31 cellular contexts compared by ENCODE assay signal in the genomic region with DNA sequence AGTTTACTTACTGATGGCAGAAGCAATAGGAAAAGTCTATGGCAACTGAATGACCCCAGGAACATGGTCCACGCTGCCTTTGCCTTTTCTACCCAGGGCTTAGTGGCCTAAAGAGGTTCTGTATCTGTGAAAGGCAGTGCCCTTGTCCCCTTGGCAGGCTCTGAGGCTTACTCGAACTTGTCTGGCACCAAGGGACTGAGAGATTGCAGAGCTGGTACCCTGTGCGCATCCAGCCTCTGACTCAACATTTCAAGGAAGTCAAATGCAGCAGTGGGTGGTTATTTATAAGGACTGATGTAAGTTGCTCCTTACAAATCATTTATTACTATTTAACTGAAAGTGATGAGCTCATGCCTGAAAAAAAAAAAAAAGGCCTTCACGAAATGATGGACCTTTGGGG.
A peak's percentile ranks its signal among the peaks of the same experiment; 100 is the strongest.
DNase-seq lines count a peak whose midpoint lies in the region; ATAC-seq and TF ChIP-seq lines count a peak whose summit lies in the region.
"Had no signal": no experiment of that assay in that cellular context is flagged by ENCODE, and none has a peak within 500 bp of the region (broad histone marks: within the 10 kb centered on the region; RNA-seq: fewer than 3 reads in every experiment).

No MANE protein-coding gene starts in this region.

- 0 out of 2 replicates have a peak overlapping the region, but pooled peaks have one; percentile 13 for H2AK5ac ChIP-seq in IMR-90 (ENCODE audit: low read depth, low read length)

- H3K4me2 ChIP-seq in IMR-90 (ENCODE audit: low read depth, low read length) = no peak overlapping the region

- no peak overlapping the region for H2BK15ac ChIP-seq in IMR-90 (ENCODE audit: low read depth, low read length)

- ATAC-seq in IMR-90 (ENCODE audit: low read depth) (peak; percentile 56), GM21367 (IDR thresholded peaks at IDR 0.05; ENCODE audit: unreplicated experiment) (no peak)
- ATAC-seq: natural killer cell treated with Interleukin-12 subunit alpha and Interleukin-12 subunit beta and Interleukin-15 and Interleukin-18, amount 100 ng/mL, for 72 hours had no signal

- in situ Hi-C loops in IMR-90 (cut with MboI; ENCODE audit: low sequenced_read_pairs) = no loop called here
- in situ Hi-C loops in transverse colon (cut with MboI; ENCODE audit: low pct_ligation_motif_present in 1 of 4, low pct_unique_long_range_greater_than_20kb in 1 of 4, low sequenced_read_pairs in 3 of 4) = no loop called here

- no peak overlapping the region for H3K18ac ChIP-seq in IMR-90 (ENCODE audit: low read depth, low read length)

- H3K36me3 ChIP-seq in IMR-90 (ENCODE audit: control insufficient read depth, insufficient read depth, low read length) (no peaks in the 10 kb centered on the region), esophagus muscularis mucosa (no peaks in the 10 kb centered on the region), transverse colon (no peaks in the 10 kb centered on the region)
- H3K36me3 ChIP-seq: adrenal gland, breast epithelium, colonic mucosa, spleen had no signal

- no peak overlapping the region for H3K27ac ChIP-seq in IMR-90 (ENCODE audit: insufficient read depth, low read length)
- H3K27ac ChIP-seq in esophagus muscularis mucosa (replicated peaks in 1 of 4) = peak overlapping the region; percentile 73 to 82 (median 76)
- H3K27ac ChIP-seq in transverse colon = peak overlapping the region; percentile 66 to 80 (median 73)
- H3K27ac ChIP-seq: adrenal gland, breast epithelium, colonic mucosa, GM23248, HL-60, spleen had no signal

- no peak overlapping the region for H3K56ac ChIP-seq in IMR-90 (ENCODE audit: extremely low read depth, insufficient read depth, low read length)

- H2BK120ac ChIP-seq in IMR-90 (ENCODE audit: low read depth, low read length) = peak overlapping the region; percentile 37; the same call in 1 of the 2 replicates

- H4K91ac ChIP-seq in IMR-90 (ENCODE audit: insufficient read depth, low read depth, low read length) = no peak overlapping the region

- no peak for TF ChIP-seq POLR2A in IMR-90 (IDR thresholded peaks at IDR 0.05; ENCODE audit: low read depth, low read length)
- TF ChIP-seq POLR2A in esophagus muscularis mucosa (IDR thresholded peaks at IDR 0.05; ENCODE audit: low read depth) = no peak
- no peak for TF ChIP-seq POLR2A in transverse colon (IDR thresholded peaks at IDR 0.05)

- POLR2A ChIA-PET in IMR-90 (lab: Charles Lee; ENCODE audit: unreplicated experiment) = no interaction called here

- peak overlapping the region; percentile 73 for H2AFZ ChIP-seq in IMR-90 (replicated peaks; ENCODE audit: low read length, poor library complexity)
- H2AFZ ChIP-seq: GM23248 had no signal

- intact Hi-C loops in IMR-90 (cut with micrococcal nuclease) (no loop called here), esophagus muscularis mucosa (cut with DNase I) (loop anchor here (10.0 kb wide), 2 partner anchors 49 to 99 kb away; no protein-coding TSS in a partner anchor), transverse colon (cut with DNase I; ENCODE audit: low total_unique reads) (no loop called here)

- H3K27me3 ChIP-seq in IMR-90 (ENCODE audit: control insufficient read depth, insufficient read depth, low read length) (no peaks in the 10 kb centered on the region), esophagus muscularis mucosa (no peaks in the 10 kb centered on the region), transverse colon (no peaks in the 10 kb centered on the region)
- H3K27me3 ChIP-seq: adrenal gland, breast epithelium, colonic mucosa, spleen had no signal

- 100% methylated on average over 1 of the region's 4 CpGs; no CpG with 5 or more reads in 1 of the 2 experiments for WGBS in IMR-90 (ENCODE audit: extremely low coverage in 2 of 2, insufficient read length in 1 of 2), 2 experiments
- WGBS in esophagus muscularis mucosa = 50% methylated on average over 4 of the region's 4 CpGs
- 60 to 62% methylated on average over 3 to 4 of the region's 4 CpGs for WGBS in transverse colon (ENCODE audit: low coverage in 1 of 2), 2 donors

- H4K20me1 ChIP-seq in IMR-90 (ENCODE audit: insufficient read depth, low read length) = no peaks in the 10 kb centered on the region

- H3K9me3 ChIP-seq in IMR-90 (ENCODE audit: control insufficient read depth, insufficient read depth, low read length) (no peaks in the 10 kb centered on the region), esophagus muscularis mucosa (no peaks in the 10 kb centered on the region), transverse colon (no peaks in the 10 kb centered on the region)
- H3K9me3 ChIP-seq: adrenal gland, breast epithelium, colonic mucosa had no signal

- H3K14ac ChIP-seq in IMR-90 (replicated peaks; ENCODE audit: low read depth, low read length) = peak overlapping the region; percentile 57; the same call in 1 of the 2 replicates

- H4K5ac ChIP-seq in IMR-90 (ENCODE audit: low read depth, low read length) = no peak overlapping the region

- DNase-seq in IMR-90 (peak; percentile 72), esophagus muscularis mucosa (ENCODE audit: extremely low spot score) (peak; percentile 90), mucosa of gallbladder (ENCODE audit: low spot score) (peak; percentile 26), transverse colon (peak; percentile 22), NCI-H446 (lab: John Stamatoyannopoulos, UW) (no peak)
- no peak for DNase-seq in activated CD4-positive, alpha-beta T cell treated with anti-CD3 and anti-CD28 coated beads, Interleukin-2, amount 50 U/mL, for 1 hour
- DNase-seq: activated CD4-positive, alpha-beta T cell treated with anti-CD3 and anti-CD28 coated beads, Interleukin-2, amount 10 ng/mL, durations not matched to agents 7 days and 5 days; activated naive CD4-positive, alpha-beta T cell; activated T-cell treated with anti-CD3 and anti-CD28 coated beads, Interleukin-2, amount 50 U/mL, for 48 hours; adrenal gland; AML-193; CD4-positive, alpha-beta T cell; colonic mucosa; DMS 273 treated with DMSO at 0.1 percent for 48 hours; effector memory CD4-positive, alpha-beta T cell; erythroblast; foreskin melanocyte; GM23248; hypothalamus; immature natural killer cell; Karpas-422; NCI-H1694; NCI-H2171; NCI-H524 treated with DMSO at 0.1 percent for 48 hours; SHP77 treated with DMSO at 0.1 percent for 48 hours; spleen; substantia nigra had no signal

- no peak overlapping the region for H2AK9ac ChIP-seq in IMR-90 (replicated peaks; ENCODE audit: low read depth, low read length, poor library complexity)

- H3K9ac ChIP-seq in IMR-90 (ENCODE audit: low read depth, low read length) = no peak overlapping the region
- H3K9ac ChIP-seq: GM23248 had no signal

- 0 out of 2 replicates have a peak, but pooled peaks cover 2% of the 10 kb centered on the region for H3K4me1 ChIP-seq in IMR-90 (ENCODE audit: control insufficient read depth, insufficient read depth, low read length)
- H3K4me1 ChIP-seq in esophagus muscularis mucosa = peaks cover 0 to 48% (median 32%) of the 10 kb centered on the region in 4 donors
- H3K4me1 ChIP-seq in transverse colon = no peaks in the 10 kb centered on the region
- H3K4me1 ChIP-seq: adrenal gland, breast epithelium, colonic mucosa, spleen had no signal

- dilution Hi-C loops in IMR-90 (cut with HindIII; ENCODE audit: low sequenced_read_pairs, unreplicated experiment) = no loop called here

- H3K4ac ChIP-seq in IMR-90 (ENCODE audit: low read depth, low read length) = peak overlapping the region; percentile 48; the same call in 1 of the 2 replicates

- TF ChIP-seq CTCF in IMR-90 (conservative IDR thresholded peaks at IDR 0.05; ENCODE audit: low read depth, low read length) = no peak
- no peak for TF ChIP-seq CTCF in esophagus muscularis mucosa (IDR thresholded peaks at IDR 0.05)
- TF ChIP-seq CTCF in transverse colon (IDR thresholded peaks at IDR 0.05) = no peak

- no peak overlapping the region for H2BK5ac ChIP-seq in IMR-90 (ENCODE audit: low read depth, low read length, poor library complexity, severe bottlenecking)

- BruUV-seq in IMR-90 (replicated peaks; lab: Mats Ljungman, UMichigan) = no TSS peak

- TF ChIP-seq RAD21 in IMR-90 (IDR thresholded peaks at IDR 0.05; ENCODE audit: low read length) = no peak

- H2BK20ac ChIP-seq in IMR-90 (ENCODE audit: low read depth, low read length) = no peak overlapping the region

- no peaks in the 10 kb centered on the region for H3K79me1 ChIP-seq in IMR-90 (ENCODE audit: low read depth in 1 of 2, low read length in 2 of 2)

- H3K9me1 ChIP-seq in IMR-90 (ENCODE audit: insufficient read depth, low read length) = no peaks in the 10 kb centered on the region

- H3K4me3 ChIP-seq in IMR-90 (ENCODE audit: insufficient read depth, low read depth, low read length) (no peak overlapping the region), esophagus muscularis mucosa (no peak overlapping the region), transverse colon (no peak overlapping the region)
- H3K4me3 ChIP-seq: adrenal gland, breast epithelium, colonic mucosa, GM23248, spleen had no signal

- CTCF ChIA-PET in IMR-90 (lab: Yijun Ruan, JAX) = interaction anchor here (0.7 kb wide), 1 partner anchor 141 kb away, joined by 3 read pairs; no protein-coding TSS in a partner anchor

- no peak overlapping the region; a peak in 2 of 4 replicates for H4K8ac ChIP-seq in IMR-90 (ENCODE audit: low read depth in 2 of 2, low read length in 2 of 2)

- peak; percentile 45 for TF ChIP-seq EP300 in esophagus muscularis mucosa (IDR thresholded peaks at IDR 0.05)
- TF ChIP-seq EP300 in transverse colon (IDR thresholded peaks at IDR 0.05; ENCODE audit: low read depth) = peak; percentile 84

- no peak overlapping the region for H3K23ac ChIP-seq in IMR-90 (ENCODE audit: low read depth, low read length)

TF ChIP-seq in IMR-90, 13 proteins besides CTCF, POLR2A, EP300 and RAD21:
- TF ChIP-seq, protein P1, sequence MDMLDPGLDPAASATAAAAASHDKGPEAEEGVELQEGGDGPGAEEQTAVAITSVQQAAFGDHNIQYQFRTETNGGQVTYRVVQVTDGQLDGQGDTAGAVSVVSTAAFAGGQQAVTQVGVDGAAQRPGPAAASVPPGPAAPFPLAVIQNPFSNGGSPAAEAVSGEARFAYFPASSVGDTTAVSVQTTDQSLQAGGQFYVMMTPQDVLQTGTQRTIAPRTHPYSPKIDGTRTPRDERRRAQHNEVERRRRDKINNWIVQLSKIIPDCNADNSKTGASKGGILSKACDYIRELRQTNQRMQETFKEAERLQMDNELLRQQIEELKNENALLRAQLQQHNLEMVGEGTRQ (IDR thresholded peaks at IDR 0.05; ENCODE audit: low read depth, low read length) = no peak
- no peak for TF ChIP-seq SMC3 (IDR thresholded peaks at IDR 0.05; ENCODE audit: low read depth, low read length)
- peak; percentile 21; the same call in 1 of the 2 replicates for TF ChIP-seq CEBPB (IDR thresholded peaks at IDR 0.05; ENCODE audit: low read depth, low read length)
- TF ChIP-seq MAZ (IDR thresholded peaks at IDR 0.05; ENCODE audit: borderline replicate concordance, low read depth, low read length) = no peak
- no peak for TF ChIP-seq MXI1 (IDR thresholded peaks at IDR 0.05; ENCODE audit: borderline replicate concordance, low read depth, low read length)

Comparison
In these comparisons a context has a peak if more than half of its experiments do, and no peak if none do; other contexts are left out.
1. DNase-seq: peak in IMR-90 (single experiment), esophagus muscularis mucosa (single experiment), mucosa of gallbladder (single experiment) and transverse colon (single experiment); none in activated CD4-positive, alpha-beta T cell treated with anti-CD3 and anti-CD28 coated beads, Interleukin-2, amount 50 U/mL, for 1 hour (single experiment) and NCI-H446 (0 of 2).